In the genomic region with DNA sequence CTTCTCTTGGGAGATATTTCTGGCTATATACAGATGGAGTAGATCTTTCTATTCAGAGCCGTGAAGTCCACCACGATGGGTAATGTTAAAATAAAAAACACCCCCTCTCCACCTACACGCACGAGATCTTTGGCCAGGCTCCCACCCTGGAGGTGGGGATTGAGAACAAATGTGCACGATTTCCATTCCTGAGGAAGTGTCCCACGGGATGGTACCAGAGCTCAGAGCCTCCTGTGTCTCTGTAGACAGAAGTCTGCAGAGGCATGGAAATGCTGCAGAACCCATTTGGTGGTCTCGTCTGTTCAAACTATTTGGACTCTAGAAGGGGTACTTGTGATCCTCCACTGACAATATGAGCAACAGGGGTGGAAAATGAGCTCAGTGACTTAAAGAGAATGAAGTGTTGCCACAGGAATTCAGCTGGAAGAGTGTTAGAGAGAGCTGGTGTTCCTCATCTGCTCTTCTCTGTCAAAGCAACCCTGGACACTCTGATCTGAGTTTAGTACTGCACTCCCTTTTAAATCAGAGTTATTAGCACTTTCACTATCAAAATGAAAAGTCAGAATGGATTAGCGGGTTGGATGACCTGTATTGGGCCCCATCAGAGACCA, we compare ENCODE assay signal across 20 cellular contexts.
DNase-seq lines count a peak whose midpoint lies in the region; ATAC-seq, FAIRE-seq and TF ChIP-seq lines count a peak whose summit lies in the region.
"Had no signal": no experiment of that assay in that cellular context is flagged by ENCODE, and none has a peak within 500 bp of the region (broad histone marks: within the 10 kb centered on the region; RNA-seq: fewer than 3 reads in every experiment).

No MANE protein-coding gene starts in this region.

- H3K9me1 ChIP-seq in keratinocyte (ENCODE audit: control insufficient read depth, extremely low read depth, insufficient read depth, low read length): no peaks in the 10 kb centered on the region

- peaks cover 4% of the 10 kb centered on the region for H3K9me3 Mint-ChIP-seq in astrocyte (ENCODE audit: unreplicated experiment)

- intact Hi-C loops in Right ventricle myocardium superior (cut with DNase I) (no loop called here), OCI-LY7 (cut with micrococcal nuclease; ENCODE audit: unreplicated experiment) (no loop called here)

- no peak for TF ChIP-seq CTCF in astrocyte (IDR thresholded peaks at IDR 0.05; ENCODE audit: insufficient read depth, low read depth, low read length)
- TF ChIP-seq CTCF in keratinocyte (optimal IDR thresholded peaks at IDR 0.05 in 1 of 3, IDR thresholded peaks at IDR 0.05 in 1 of 3, conservative IDR thresholded peaks at IDR 0.05 in 1 of 3; ENCODE audit: extremely low read depth in 1 of 3, insufficient read depth in 2 of 3, low read length in 3 of 3): no peak
- TF ChIP-seq CTCF in suprapubic skin (IDR thresholded peaks at IDR 0.05): no peak
- TF ChIP-seq CTCF in D721Med (IDR thresholded peaks at IDR 0.05; ENCODE audit: insufficient read depth, missing control alignments): no peak
- no peak for TF ChIP-seq CTCF in OCI-LY7 (conservative IDR thresholded peaks at IDR 0.05; ENCODE audit: low read length)

- H4K20me1 ChIP-seq in astrocyte (ENCODE audit: insufficient read depth, low read length) (no peaks in the 10 kb centered on the region), keratinocyte (ENCODE audit: control insufficient read depth, extremely low read depth, insufficient read depth, low read length) (no peaks in the 10 kb centered on the region), OCI-LY7 (ENCODE audit: insufficient read depth, low read length) (no peaks in the 10 kb centered on the region)

- H3K9ac ChIP-seq in astrocyte (ENCODE audit: low read length): no peak overlapping the region
- no peak overlapping the region for H3K9ac ChIP-seq in keratinocyte (ENCODE audit: control insufficient read depth, extremely low read depth, insufficient read depth, low read length)
- H3K9ac ChIP-seq: KMS-11 had no signal

- dilution Hi-C loops in keratinocyte (cut with MboI; ENCODE audit: extremely low pct_ligation_motif_present, low sequenced_read_pairs): no loop called here

- H3K9me2 ChIP-seq in OCI-LY7 (ENCODE audit: insufficient read depth, low read length): no peaks in the 10 kb centered on the region

- no peaks in the 10 kb centered on the region for H3K36me3 Mint-ChIP-seq in astrocyte (ENCODE audit: low read depth, unreplicated experiment)
- H3K36me3 Mint-ChIP-seq: CD8-positive, alpha-beta T cell had no signal

- no TSS peak for BruUV-seq in OCI-LY7 (replicated peaks; lab: Mats Ljungman, UMichigan)

- H3K27ac ChIP-seq in astrocyte (ENCODE audit: low read depth, low read length): no peak overlapping the region
- H3K27ac ChIP-seq in keratinocyte (ENCODE audit: control insufficient read depth, insufficient read depth, low read length): peak overlapping the region; percentile 63
- peak overlapping the region; percentile 24 for H3K27ac ChIP-seq in suprapubic skin
- H3K27ac ChIP-seq in OCI-LY7 (ENCODE audit: low read depth, low read length, poor library complexity, severe bottlenecking): no peak overlapping the region
- H3K27ac ChIP-seq: KMS-11 had no signal

- FAIRE-seq in astrocyte (lab: Jason Lieb, UNC) (no peak), keratinocyte (lab: Jason Lieb, UNC) (peak; percentile 57), D721Med (lab: Jason Lieb, UNC) (no peak)
- FAIRE-seq: H54, HepG2 had no signal

- CTCF ChIA-PET in OCI-LY7 (lab: Charles Lee; ENCODE audit: unreplicated experiment): no interaction called here

- H3K4me3 ChIP-seq in astrocyte (ENCODE audit: insufficient read depth, low read depth, low read length) (no peak overlapping the region), keratinocyte (ENCODE audit: control insufficient read depth in 2 of 3, extremely low read depth in 1 of 3, insufficient read depth in 2 of 3, low read depth in 1 of 3, low read length in 3 of 3) (peak overlapping the region in 1 of 3 experiments; percentile 39), suprapubic skin (no peak overlapping the region), OCI-LY7 (ENCODE audit: low read depth, low read length, poor library complexity, severe bottlenecking) (no peak overlapping the region)

- DNase-seq in GM03348 (ENCODE audit: low spot score) (peak; percentile 36), astrocyte (ENCODE audit: low read depth) (peak; percentile 23), keratinocyte (ENCODE audit: low read depth, low spot score) (no peak), suprapubic skin (ENCODE audit: low spot score in 2 of 2) (no peak), D721Med (ENCODE audit: insufficient read length, low spot score) (no peak), Right ventricle myocardium superior (no peak), OCI-LY7 (ENCODE audit: low spot score) (no peak)
- DNase-seq: ACHN; CD8-positive, alpha-beta T cell; DND-41; MM.1S; NCI-H1105; NCI-H1694 treated with DMSO at 0.1 percent for 48 hours; NCI-H446; NCI-H748 treated with DMSO at 0.1 percent for 48 hours; SHP77 treated with DMSO at 0.1 percent for 48 hours had no signal

- H3K27me3 Mint-ChIP-seq in astrocyte (ENCODE audit: low read depth, unreplicated experiment): peaks cover 2% of the 10 kb centered on the region

- H3K27me3 ChIP-seq in astrocyte (ENCODE audit: insufficient read depth, low read length): no peaks in the 10 kb centered on the region
- H3K27me3 ChIP-seq in keratinocyte (ENCODE audit: control insufficient read depth, extremely low read depth, insufficient read depth, low read length): no peaks in the 10 kb centered on the region
- no peaks in the 10 kb centered on the region for H3K27me3 ChIP-seq in suprapubic skin

- H3K4me1 ChIP-seq in astrocyte (ENCODE audit: insufficient read depth, low read length): peaks cover 4% of the 10 kb centered on the region
- H3K4me1 ChIP-seq in keratinocyte (ENCODE audit: control insufficient read depth, extremely low read depth, insufficient read depth, low read length): peaks cover 45% of the 10 kb centered on the region
- H3K4me1 ChIP-seq in suprapubic skin: peaks cover 18% of the 10 kb centered on the region
- no peaks in the 10 kb centered on the region for H3K4me1 ChIP-seq in OCI-LY7 (ENCODE audit: insufficient read depth, low read length, poor library complexity, severe bottlenecking)

- H2AFZ ChIP-seq in astrocyte (ENCODE audit: low read depth, low read length): no peak overlapping the region
- peak overlapping the region; percentile 8 for H2AFZ ChIP-seq in keratinocyte (ENCODE audit: control insufficient read depth, low read length)
- no peak overlapping the region for H2AFZ ChIP-seq in OCI-LY7 (ENCODE audit: low read length)

- H3K9me3 ChIP-seq in astrocyte (ENCODE audit: insufficient read depth, low read depth, low read length) (no peaks in the 10 kb centered on the region), keratinocyte (ENCODE audit: control insufficient read depth, low read depth, low read length) (no peaks in the 10 kb centered on the region), suprapubic skin (no peaks in the 10 kb centered on the region), OCI-LY7 (ENCODE audit: low read length) (no peaks in the 10 kb centered on the region)

- POLR2A ChIA-PET in OCI-LY7 (lab: Charles Lee): interaction anchor here (0.6 kb wide), 1 partner anchor 106 kb away, joined by 3 read pairs; no protein-coding TSS in a partner anchor

- TF ChIP-seq POLR2A in suprapubic skin (IDR thresholded peaks at IDR 0.05): no peak

- no peak overlapping the region for H3K4me3 Mint-ChIP-seq in astrocyte (ENCODE audit: unreplicated experiment)
- H3K4me3 Mint-ChIP-seq: CD8-positive, alpha-beta T cell had no signal

- H3K36me3 ChIP-seq in astrocyte (ENCODE audit: insufficient read depth, low read length) (no peaks in the 10 kb centered on the region), keratinocyte (ENCODE audit: control insufficient read depth in 2 of 2, extremely low read depth in 1 of 2, insufficient read depth in 2 of 2, low read length in 2 of 2) (no peaks in the 10 kb centered on the region), suprapubic skin (no peaks in the 10 kb centered on the region), OCI-LY7 (ENCODE audit: insufficient read depth, low read length) (no peaks in the 10 kb centered on the region)

- ATAC-seq in Right ventricle myocardium superior (ENCODE audit: poor library complexity): no peak
- ATAC-seq: CD8-positive, alpha-beta T cell; HepG2; Panc1 had no signal

- peak overlapping the region; percentile 58 for H3K27ac Mint-ChIP-seq in astrocyte (ENCODE audit: unreplicated experiment)
- H3K27ac Mint-ChIP-seq: CD8-positive, alpha-beta T cell had no signal

- H3K4me1 Mint-ChIP-seq in astrocyte (ENCODE audit: low read depth, unreplicated experiment): peaks cover 19% of the 10 kb centered on the region

- H3K4me2 ChIP-seq in astrocyte (ENCODE audit: low read length) (peak overlapping the region; percentile 34), keratinocyte (ENCODE audit: control insufficient read depth, extremely low read depth, insufficient read depth, low read depth, low read length) (peak overlapping the region; percentile 59), OCI-LY7 (ENCODE audit: low read length) (no peak overlapping the region)
- H3K4me2 ChIP-seq: KMS-11 had no signal

- H3K79me2 ChIP-seq in astrocyte (ENCODE audit: insufficient read depth, low read length) (no peaks in the 10 kb centered on the region), keratinocyte (ENCODE audit: control insufficient read depth, insufficient read depth, low read length) (no peaks in the 10 kb centered on the region), OCI-LY7 (ENCODE audit: insufficient read depth, low read depth, low read length) (no peaks in the 10 kb centered on the region)

- 52% methylated on average over 8 of the region's 8 CpGs for WGBS in suprapubic skin

- no peak for TF ChIP-seq EP300 in suprapubic skin (IDR thresholded peaks at IDR 0.05)

Comparison
In these comparisons a context has a peak if more than half of its experiments do, and no peak if none do; other contexts are left out.
1. DNase-seq: peak in GM03348 (single experiment) and astrocyte (single experiment); none in keratinocyte (single experiment), suprapubic skin (0 of 2), D721Med (single experiment), Right ventricle myocardium superior (single experiment) and OCI-LY7 (single experiment).
2. H3K27ac ChIP-seq: peak in keratinocyte (single experiment) and suprapubic skin (single experiment); none in astrocyte (single experiment) and OCI-LY7 (single experiment).